1 cellular context compared by ENCODE assay signal in the genomic region with DNA sequence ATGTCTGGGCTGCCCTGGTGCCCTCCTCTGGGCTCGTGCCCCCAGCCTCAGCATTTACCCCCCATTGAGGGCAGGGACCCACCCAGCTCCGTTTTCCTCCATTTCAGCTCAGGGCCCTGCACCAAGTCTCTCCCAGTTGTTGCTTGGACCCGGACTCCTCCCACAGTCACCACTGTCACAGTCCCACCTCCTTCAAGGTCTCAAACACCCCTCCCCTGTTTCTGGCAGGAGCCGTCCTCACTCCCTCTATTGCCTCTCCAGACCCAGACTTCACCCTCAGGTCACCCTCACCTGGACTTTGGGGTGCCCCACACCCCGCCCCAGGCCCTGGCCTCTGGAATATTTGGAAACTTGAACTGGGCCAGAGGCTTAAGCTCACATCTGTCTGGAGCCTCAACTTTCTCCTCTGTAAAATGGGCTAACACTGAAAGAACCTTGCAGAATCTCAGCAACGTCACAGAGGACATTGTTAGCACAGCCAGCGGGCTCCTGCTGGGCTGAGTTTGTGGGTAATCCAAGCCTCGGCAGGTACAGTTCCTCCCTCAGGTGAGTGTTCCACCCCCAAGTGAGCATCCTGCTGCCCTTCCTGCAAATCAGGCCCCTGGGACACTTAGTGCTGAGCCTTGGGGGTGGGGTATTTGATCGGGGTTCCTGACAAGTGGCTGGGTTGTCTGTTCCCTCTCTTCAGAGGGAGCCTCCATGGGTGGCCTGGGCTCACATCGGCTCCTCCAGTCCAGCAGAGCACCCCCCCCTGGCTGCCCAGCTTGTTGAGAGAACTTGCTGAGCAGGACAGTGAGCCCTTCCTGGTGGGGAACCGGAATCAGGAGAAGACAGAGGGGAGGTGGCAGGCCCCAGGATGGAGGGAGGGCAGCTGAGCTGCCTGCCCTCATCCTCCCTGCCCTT.
TF ChIP-seq lines count a peak whose summit lies in the region.

No MANE protein-coding gene starts in this region.

TF ChIP-seq in K562, 482 proteins besides CTCF, POLR2A, EP300 and RAD21 (continued from another document and continues in another):
- no peak for TF ChIP-seq CHD2 (IDR thresholded peaks at IDR 0.05; ENCODE audit: low read depth, low read length)
- TF ChIP-seq NEUROD1 (IDR thresholded peaks at IDR 0.05; ENCODE audit: borderline replicate concordance, low read depth, low read length, partially characterized antibody): no peak
- TF ChIP-seq, protein P1, sequence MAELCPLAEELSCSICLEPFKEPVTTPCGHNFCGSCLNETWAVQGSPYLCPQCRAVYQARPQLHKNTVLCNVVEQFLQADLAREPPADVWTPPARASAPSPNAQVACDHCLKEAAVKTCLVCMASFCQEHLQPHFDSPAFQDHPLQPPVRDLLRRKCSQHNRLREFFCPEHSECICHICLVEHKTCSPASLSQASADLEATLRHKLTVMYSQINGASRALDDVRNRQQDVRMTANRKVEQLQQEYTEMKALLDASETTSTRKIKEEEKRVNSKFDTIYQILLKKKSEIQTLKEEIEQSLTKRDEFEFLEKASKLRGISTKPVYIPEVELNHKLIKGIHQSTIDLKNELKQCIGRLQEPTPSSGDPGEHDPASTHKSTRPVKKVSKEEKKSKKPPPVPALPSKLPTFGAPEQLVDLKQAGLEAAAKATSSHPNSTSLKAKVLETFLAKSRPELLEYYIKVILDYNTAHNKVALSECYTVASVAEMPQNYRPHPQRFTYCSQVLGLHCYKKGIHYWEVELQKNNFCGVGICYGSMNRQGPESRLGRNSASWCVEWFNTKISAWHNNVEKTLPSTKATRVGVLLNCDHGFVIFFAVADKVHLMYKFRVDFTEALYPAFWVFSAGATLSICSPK (IDR thresholded peaks at IDR 0.05; ENCODE audit: borderline replicate concordance): no peak
- no peak for TF ChIP-seq C11orf30 (IDR thresholded peaks at IDR 0.05; ENCODE audit: low read depth)
- TF ChIP-seq, protein P2, sequence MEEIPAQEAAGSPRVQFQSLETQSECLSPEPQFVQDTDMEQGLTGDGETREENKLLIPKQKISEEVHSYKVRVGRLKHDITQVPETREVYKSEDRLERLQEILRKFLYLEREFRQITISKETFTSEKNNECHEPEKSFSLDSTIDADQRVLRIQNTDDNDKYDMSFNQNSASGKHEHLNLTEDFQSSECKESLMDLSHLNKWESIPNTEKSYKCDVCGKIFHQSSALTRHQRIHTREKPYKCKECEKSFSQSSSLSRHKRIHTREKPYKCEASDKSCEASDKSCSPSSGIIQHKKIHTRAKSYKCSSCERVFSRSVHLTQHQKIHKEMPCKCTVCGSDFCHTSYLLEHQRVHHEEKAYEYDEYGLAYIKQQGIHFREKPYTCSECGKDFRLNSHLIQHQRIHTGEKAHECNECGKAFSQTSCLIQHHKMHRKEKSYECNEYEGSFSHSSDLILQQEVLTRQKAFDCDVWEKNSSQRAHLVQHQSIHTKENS (CRISPR knock-in tag; IDR thresholded peaks at IDR 0.05): no peak
- no peak for TF ChIP-seq BRD9 (IDR thresholded peaks at IDR 0.05; ENCODE audit: low read depth, partially characterized antibody)
- TF ChIP-seq, protein P3, sequence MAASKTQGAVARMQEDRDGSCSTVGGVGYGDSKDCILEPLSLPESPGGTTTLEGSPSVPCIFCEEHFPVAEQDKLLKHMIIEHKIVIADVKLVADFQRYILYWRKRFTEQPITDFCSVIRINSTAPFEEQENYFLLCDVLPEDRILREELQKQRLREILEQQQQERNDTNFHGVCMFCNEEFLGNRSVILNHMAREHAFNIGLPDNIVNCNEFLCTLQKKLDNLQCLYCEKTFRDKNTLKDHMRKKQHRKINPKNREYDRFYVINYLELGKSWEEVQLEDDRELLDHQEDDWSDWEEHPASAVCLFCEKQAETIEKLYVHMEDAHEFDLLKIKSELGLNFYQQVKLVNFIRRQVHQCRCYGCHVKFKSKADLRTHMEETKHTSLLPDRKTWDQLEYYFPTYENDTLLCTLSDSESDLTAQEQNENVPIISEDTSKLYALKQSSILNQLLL (CRISPR knock-in tag; IDR thresholded peaks at IDR 0.05; ENCODE audit: borderline replicate concordance): no peak
- peak; percentile 95 for TF ChIP-seq BCOR (IDR thresholded peaks at IDR 0.05)
- TF ChIP-seq ZNF41 (CRISPR knock-in tag; conservative IDR thresholded peaks at IDR 0.05): no peak
- no peak for TF ChIP-seq FOSL1 (tag; conservative IDR thresholded peaks at IDR 0.05)
- no peak for TF ChIP-seq TAL1 (IDR thresholded peaks at IDR 0.05)
- no peak for TF ChIP-seq MXI1 (IDR thresholded peaks at IDR 0.05; ENCODE audit: low read depth, low read length)
- no peak for TF ChIP-seq KHSRP (IDR thresholded peaks at IDR 0.05)
- no peak for TF ChIP-seq HDAC1 (IDR thresholded peaks at IDR 0.05)
- no peak for TF ChIP-seq MAFG (tag; conservative IDR thresholded peaks at IDR 0.05)
- no peak for TF ChIP-seq ZC3H8 (IDR thresholded peaks at IDR 0.05)
- 0 out of 2 replicates have a peak, but pooled peaks have one; percentile 11 for TF ChIP-seq HDGF (IDR thresholded peaks at IDR 0.05)
- TF ChIP-seq TCF7 (IDR thresholded peaks at IDR 0.05; ENCODE audit: borderline replicate concordance): no peak
- TF ChIP-seq, protein P4, sequence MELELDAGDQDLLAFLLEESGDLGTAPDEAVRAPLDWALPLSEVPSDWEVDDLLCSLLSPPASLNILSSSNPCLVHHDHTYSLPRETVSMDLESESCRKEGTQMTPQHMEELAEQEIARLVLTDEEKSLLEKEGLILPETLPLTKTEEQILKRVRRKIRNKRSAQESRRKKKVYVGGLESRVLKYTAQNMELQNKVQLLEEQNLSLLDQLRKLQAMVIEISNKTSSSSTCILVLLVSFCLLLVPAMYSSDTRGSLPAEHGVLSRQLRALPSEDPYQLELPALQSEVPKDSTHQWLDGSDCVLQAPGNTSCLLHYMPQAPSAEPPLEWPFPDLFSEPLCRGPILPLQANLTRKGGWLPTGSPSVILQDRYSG (tag; conservative IDR thresholded peaks at IDR 0.05; ENCODE audit: low read depth): no peak
- no peak for TF ChIP-seq SETDB1 (IDR thresholded peaks at IDR 0.05; ENCODE audit: low read length)
- TF ChIP-seq RCOR1 (IDR thresholded peaks at IDR 0.05; ENCODE audit: borderline replicate concordance in 1 of 2, low read depth in 2 of 2, low read length in 2 of 2): peak in 1 of 2 experiments; percentile 49; a peak in 1 of 4 replicates
- 0 out of 2 replicates have a peak, but pooled peaks have one; percentile 20 for TF ChIP-seq PTBP1 (IDR thresholded peaks at IDR 0.05; ENCODE audit: low read depth, low read length)
- TF ChIP-seq CHD4 (IDR thresholded peaks at IDR 0.05; ENCODE audit: insufficient read depth, insufficient replicate concordance, low read depth, low read length, poor library complexity, severe bottlenecking): peak; percentile 86
- TF ChIP-seq ZBTB1 (CRISPR knock-in tag; IDR thresholded peaks at IDR 0.05; ENCODE audit: borderline replicate concordance, low read depth): no peak
- TF ChIP-seq, protein P5, sequence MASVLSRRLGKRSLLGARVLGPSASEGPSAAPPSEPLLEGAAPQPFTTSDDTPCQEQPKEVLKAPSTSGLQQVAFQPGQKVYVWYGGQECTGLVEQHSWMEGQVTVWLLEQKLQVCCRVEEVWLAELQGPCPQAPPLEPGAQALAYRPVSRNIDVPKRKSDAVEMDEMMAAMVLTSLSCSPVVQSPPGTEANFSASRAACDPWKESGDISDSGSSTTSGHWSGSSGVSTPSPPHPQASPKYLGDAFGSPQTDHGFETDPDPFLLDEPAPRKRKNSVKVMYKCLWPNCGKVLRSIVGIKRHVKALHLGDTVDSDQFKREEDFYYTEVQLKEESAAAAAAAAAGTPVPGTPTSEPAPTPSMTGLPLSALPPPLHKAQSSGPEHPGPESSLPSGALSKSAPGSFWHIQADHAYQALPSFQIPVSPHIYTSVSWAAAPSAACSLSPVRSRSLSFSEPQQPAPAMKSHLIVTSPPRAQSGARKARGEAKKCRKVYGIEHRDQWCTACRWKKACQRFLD (CRISPR knock-in tag; IDR thresholded peaks at IDR 0.05): no peak
- TF ChIP-seq TBP (optimal IDR thresholded peaks at IDR 0.05; ENCODE audit: low read depth, low read length): no peak
- TF ChIP-seq, protein P6, sequence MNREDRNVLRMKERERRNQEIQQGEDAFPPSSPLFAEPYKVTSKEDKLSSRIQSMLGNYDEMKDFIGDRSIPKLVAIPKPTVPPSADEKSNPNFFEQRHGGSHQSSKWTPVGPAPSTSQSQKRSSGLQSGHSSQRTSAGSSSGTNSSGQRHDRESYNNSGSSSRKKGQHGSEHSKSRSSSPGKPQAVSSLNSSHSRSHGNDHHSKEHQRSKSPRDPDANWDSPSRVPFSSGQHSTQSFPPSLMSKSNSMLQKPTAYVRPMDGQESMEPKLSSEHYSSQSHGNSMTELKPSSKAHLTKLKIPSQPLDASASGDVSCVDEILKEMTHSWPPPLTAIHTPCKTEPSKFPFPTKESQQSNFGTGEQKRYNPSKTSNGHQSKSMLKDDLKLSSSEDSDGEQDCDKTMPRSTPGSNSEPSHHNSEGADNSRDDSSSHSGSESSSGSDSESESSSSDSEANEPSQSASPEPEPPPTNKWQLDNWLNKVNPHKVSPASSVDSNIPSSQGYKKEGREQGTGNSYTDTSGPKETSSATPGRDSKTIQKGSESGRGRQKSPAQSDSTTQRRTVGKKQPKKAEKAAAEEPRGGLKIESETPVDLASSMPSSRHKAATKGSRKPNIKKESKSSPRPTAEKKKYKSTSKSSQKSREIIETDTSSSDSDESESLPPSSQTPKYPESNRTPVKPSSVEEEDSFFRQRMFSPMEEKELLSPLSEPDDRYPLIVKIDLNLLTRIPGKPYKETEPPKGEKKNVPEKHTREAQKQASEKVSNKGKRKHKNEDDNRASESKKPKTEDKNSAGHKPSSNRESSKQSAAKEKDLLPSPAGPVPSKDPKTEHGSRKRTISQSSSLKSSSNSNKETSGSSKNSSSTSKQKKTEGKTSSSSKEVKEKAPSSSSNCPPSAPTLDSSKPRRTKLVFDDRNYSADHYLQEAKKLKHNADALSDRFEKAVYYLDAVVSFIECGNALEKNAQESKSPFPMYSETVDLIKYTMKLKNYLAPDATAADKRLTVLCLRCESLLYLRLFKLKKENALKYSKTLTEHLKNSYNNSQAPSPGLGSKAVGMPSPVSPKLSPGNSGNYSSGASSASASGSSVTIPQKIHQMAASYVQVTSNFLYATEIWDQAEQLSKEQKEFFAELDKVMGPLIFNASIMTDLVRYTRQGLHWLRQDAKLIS (CRISPR knock-in tag; IDR thresholded peaks at IDR 0.05): peak; percentile 16; the same call in 1 of the 2 replicates
- TF ChIP-seq, protein P7, sequence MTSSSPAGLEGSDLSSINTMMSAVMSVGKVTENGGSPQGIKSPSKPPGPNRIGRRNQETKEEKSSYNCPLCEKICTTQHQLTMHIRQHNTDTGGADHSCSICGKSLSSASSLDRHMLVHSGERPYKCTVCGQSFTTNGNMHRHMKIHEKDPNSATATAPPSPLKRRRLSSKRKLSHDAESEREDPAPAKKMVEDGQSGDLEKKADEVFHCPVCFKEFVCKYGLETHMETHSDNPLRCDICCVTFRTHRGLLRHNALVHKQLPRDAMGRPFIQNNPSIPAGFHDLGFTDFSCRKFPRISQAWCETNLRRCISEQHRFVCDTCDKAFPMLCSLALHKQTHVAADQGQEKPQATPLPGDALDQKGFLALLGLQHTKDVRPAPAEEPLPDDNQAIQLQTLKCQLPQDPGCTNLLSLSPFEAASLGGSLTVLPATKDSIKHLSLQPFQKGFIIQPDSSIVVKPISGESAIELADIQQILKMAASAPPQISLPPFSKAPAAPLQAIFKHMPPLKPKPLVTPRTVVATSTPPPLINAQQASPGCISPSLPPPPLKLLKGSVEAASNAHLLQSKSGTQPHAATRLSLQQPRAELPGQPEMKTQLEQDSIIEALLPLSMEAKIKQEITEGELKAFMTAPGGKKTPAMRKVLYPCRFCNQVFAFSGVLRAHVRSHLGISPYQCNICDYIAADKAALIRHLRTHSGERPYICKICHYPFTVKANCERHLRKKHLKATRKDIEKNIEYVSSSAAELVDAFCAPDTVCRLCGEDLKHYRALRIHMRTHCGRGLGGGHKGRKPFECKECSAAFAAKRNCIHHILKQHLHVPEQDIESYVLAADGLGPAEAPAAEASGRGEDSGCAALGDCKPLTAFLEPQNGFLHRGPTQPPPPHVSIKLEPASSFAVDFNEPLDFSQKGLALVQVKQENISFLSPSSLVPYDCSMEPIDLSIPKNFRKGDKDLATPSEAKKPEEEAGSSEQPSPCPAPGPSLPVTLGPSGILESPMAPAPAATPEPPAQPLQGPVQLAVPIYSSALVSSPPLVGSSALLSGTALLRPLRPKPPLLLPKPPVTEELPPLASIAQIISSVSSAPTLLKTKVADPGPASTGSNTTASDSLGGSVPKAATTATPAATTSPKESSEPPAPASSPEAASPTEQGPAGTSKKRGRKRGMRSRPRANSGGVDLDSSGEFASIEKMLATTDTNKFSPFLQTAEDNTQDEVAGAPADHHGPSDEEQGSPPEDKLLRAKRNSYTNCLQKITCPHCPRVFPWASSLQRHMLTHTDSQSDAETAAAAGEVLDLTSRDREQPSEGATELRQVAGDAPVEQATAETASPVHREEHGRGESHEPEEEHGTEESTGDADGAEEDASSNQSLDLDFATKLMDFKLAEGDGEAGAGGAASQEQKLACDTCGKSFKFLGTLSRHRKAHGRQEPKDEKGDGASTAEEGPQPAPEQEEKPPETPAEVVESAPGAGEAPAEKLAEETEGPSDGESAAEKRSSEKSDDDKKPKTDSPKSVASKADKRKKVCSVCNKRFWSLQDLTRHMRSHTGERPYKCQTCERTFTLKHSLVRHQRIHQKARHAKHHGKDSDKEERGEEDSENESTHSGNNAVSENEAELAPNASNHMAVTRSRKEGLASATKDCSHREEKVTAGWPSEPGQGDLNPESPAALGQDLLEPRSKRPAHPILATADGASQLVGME (CRISPR knock-in tag; IDR thresholded peaks at IDR 0.05): no peak
- no peak for TF ChIP-seq GABPB1 (CRISPR knock-in tag; IDR thresholded peaks at IDR 0.05)
- TF ChIP-seq PHF20 (IDR thresholded peaks at IDR 0.05; ENCODE audit: partially characterized antibody): no peak
- peak; percentile 69; the same call in 1 of the 2 replicates for TF ChIP-seq SMARCA5 (IDR thresholded peaks at IDR 0.05)
- no peak for TF ChIP-seq ELF2 (CRISPR knock-in tag; IDR thresholded peaks at IDR 0.05)
- peak in 1 of 2 experiments; percentile 11; a peak in 1 of 4 replicates for TF ChIP-seq MAZ (CRISPR knock-in tag; conservative IDR thresholded peaks at IDR 0.05 in 1 of 2, IDR thresholded peaks at IDR 0.05 in 1 of 2)
- no peak for TF ChIP-seq TCF3 (CRISPR knock-in tag; IDR thresholded peaks at IDR 0.05)
- no peak for TF ChIP-seq BDP1 (IDR thresholded peaks at IDR 0.05; ENCODE audit: insufficient read depth, insufficient read length)
- TF ChIP-seq POLR2G (IDR thresholded peaks at IDR 0.05; ENCODE audit: low read depth, low read length): no peak; the same call in 1 of the 2 replicates
- no peak for TF ChIP-seq SMARCE1 (IDR thresholded peaks at IDR 0.05)
- TF ChIP-seq, protein P8, sequence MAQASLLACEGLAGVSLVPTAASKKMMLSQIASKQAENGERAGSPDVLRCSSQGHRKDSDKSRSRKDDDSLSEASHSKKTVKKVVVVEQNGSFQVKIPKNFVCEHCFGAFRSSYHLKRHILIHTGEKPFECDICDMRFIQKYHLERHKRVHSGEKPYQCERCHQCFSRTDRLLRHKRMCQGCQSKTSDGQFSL (CRISPR knock-in tag; IDR thresholded peaks at IDR 0.05): no peak
- TF ChIP-seq, protein P8 (tag; IDR thresholded peaks at IDR 0.05): no peak
- no peak for TF ChIP-seq SREBF2 (CRISPR knock-in tag; IDR thresholded peaks at IDR 0.05)
- TF ChIP-seq SMARCA4 (IDR thresholded peaks at IDR 0.05): 0 out of 2 replicates have a peak, but pooled peaks have one; percentile 8
